In genomic region chr13:100722517-100722916, GRCh38 we compare ENCODE assay signal across 19 cellular contexts. TPM values are rescaled to one million over a fixed set of nuclear protein-coding genes. Genes with fewer than 3 reads are reported as not detected.
DNase-seq lines count a peak whose midpoint lies in the region; TF ChIP-seq lines count a peak whose summit lies in the region.
"Had no signal": no experiment of that assay in that cellular context is flagged by ENCODE, and none has a peak within 500 bp of the region (broad histone marks: within the 10 kb centered on the region; RNA-seq: fewer than 3 reads in every experiment).

No MANE protein-coding gene starts in this region.

- intact Hi-C loops in thyroid gland (cut with DNase I): loop anchor here (10.0 kb wide), 1 partner anchor 382 kb away; no protein-coding TSS in a partner anchor

- 92 to 95% methylated on average over 4 to 7 of the region's 7 CpGs for WGBS in endodermal cell (ENCODE audit: insufficient coverage in 1 of 2, insufficient read length in 1 of 2), 2 experiments
- 82 to 87% methylated on average over 7 of the region's 7 CpGs for WGBS in thyroid gland, 2 donors

- H3K27me3 Mint-ChIP-seq in endodermal cell (ENCODE audit: insufficient read depth): no peaks in the 10 kb centered on the region
- peaks cover 5% of the 10 kb centered on the region for H3K27me3 Mint-ChIP-seq in neural progenitor cell (ENCODE audit: insufficient read depth, low read depth)

- H3K27me3 ChIP-seq in Loucy (ENCODE audit: insufficient read depth, low read length, poor library complexity, severe bottlenecking): no peaks in the 10 kb centered on the region
- H3K27me3 ChIP-seq in endodermal cell (ENCODE audit: control insufficient read depth, insufficient read depth, low read length, poor library complexity, severe bottlenecking): no peaks in the 10 kb centered on the region
- no peaks in the 10 kb centered on the region for H3K27me3 ChIP-seq in neural progenitor cell
- no peaks in the 10 kb centered on the region for H3K27me3 ChIP-seq in thyroid gland
- H3K27me3 ChIP-seq: adrenal gland; BLaER1 treated with 17β-estradiol and CSF1 and Interleukin-3, amounts not matched to agents 10 nM and 100 nM; breast epithelium; colonic mucosa; right atrium auricular region had no signal

- H3F3A ChIP-seq in Loucy (ENCODE audit: low read depth) (no peaks in the 10 kb centered on the region), neural progenitor cell (ENCODE audit: low read depth) (no peaks in the 10 kb centered on the region)

- H3K4me1 ChIP-seq in Loucy (ENCODE audit: insufficient read depth, low read length, poor library complexity, severe bottlenecking) (no peaks in the 10 kb centered on the region), endodermal cell (ENCODE audit: control insufficient read depth, insufficient read depth, low read length) (no peaks in the 10 kb centered on the region), neural progenitor cell (no peaks in the 10 kb centered on the region), thyroid gland (no peaks in the 10 kb centered on the region)
- H3K4me1 ChIP-seq: adrenal gland; BLaER1 treated with 17β-estradiol and CSF1 and Interleukin-3, amounts not matched to agents 10 nM and 100 nM; breast epithelium; colonic mucosa; right atrium auricular region had no signal

- H3K27ac ChIP-seq in endodermal cell (ENCODE audit: low read depth, low read length): no peak overlapping the region
- no peak overlapping the region for H3K27ac ChIP-seq in neural progenitor cell
- H3K27ac ChIP-seq in thyroid gland: no peak overlapping the region
- H3K27ac ChIP-seq: adrenal gland; BLaER1 treated with 17β-estradiol and CSF1 and Interleukin-3, amounts not matched to agents 10 nM and 100 nM; breast epithelium; colonic mucosa; right atrium auricular region had no signal

- H3K9me3 ChIP-seq in Loucy (ENCODE audit: insufficient read depth, low read depth, low read length) (no peaks in the 10 kb centered on the region; the same call in 1 of the 2 replicates), endodermal cell (ENCODE audit: control insufficient read depth, low read length) (peaks cover 22% of the 10 kb centered on the region), neural progenitor cell (ENCODE audit: low read depth) (no peaks in the 10 kb centered on the region), thyroid gland (no peaks in the 10 kb centered on the region)
- H3K9me3 ChIP-seq: adrenal gland, colonic mucosa, right atrium auricular region had no signal

- H3K36me3 ChIP-seq in Loucy (ENCODE audit: insufficient read depth, low read length): no peaks in the 10 kb centered on the region
- H3K36me3 ChIP-seq in endodermal cell (ENCODE audit: control insufficient read depth, insufficient read depth, low read length): no peaks in the 10 kb centered on the region
- H3K36me3 ChIP-seq in neural progenitor cell: no peaks in the 10 kb centered on the region
- H3K36me3 ChIP-seq in thyroid gland: no peaks in the 10 kb centered on the region
- H3K36me3 ChIP-seq: adrenal gland; BLaER1 treated with 17β-estradiol and CSF1 and Interleukin-3, amounts not matched to agents 10 nM and 100 nM; breast epithelium; colonic mucosa; right atrium auricular region had no signal

- H2AFZ ChIP-seq in Loucy (ENCODE audit: low read length) (0 out of 2 replicates have a peak overlapping the region, but pooled peaks have one; percentile 51), neural progenitor cell (replicated peaks) (peak overlapping the region; percentile 48)

- H3K79me2 ChIP-seq in Loucy (ENCODE audit: insufficient read depth, low read length) (no peaks in the 10 kb centered on the region), neural progenitor cell (ENCODE audit: low read depth) (no peaks in the 10 kb centered on the region)

- no peaks in the 10 kb centered on the region for H3K36me3 Mint-ChIP-seq in endodermal cell (ENCODE audit: low read depth)
- no peaks in the 10 kb centered on the region for H3K36me3 Mint-ChIP-seq in neural progenitor cell

- no peak for TF ChIP-seq POLR2A in thyroid gland (IDR thresholded peaks at IDR 0.05)

- H4K20me1 ChIP-seq in Loucy (ENCODE audit: insufficient read depth, low read length, poor library complexity, severe bottlenecking) (no peaks in the 10 kb centered on the region), neural progenitor cell (ENCODE audit: low read depth) (no peaks in the 10 kb centered on the region)
- H4K20me1 ChIP-seq: BLaER1 treated with 17β-estradiol and CSF1 and Interleukin-3, amounts not matched to agents 10 nM and 100 nM had no signal

- H3K9me3 Mint-ChIP-seq in endodermal cell: peaks cover 8% of the 10 kb centered on the region
- H3K9me3 Mint-ChIP-seq in neural progenitor cell: peaks cover 3% of the 10 kb centered on the region

- H3K4me2 ChIP-seq in Loucy (ENCODE audit: low read depth, low read length, poor library complexity, severe bottlenecking) (no peak overlapping the region), neural progenitor cell (no peak overlapping the region)
- H3K4me2 ChIP-seq: BLaER1 treated with 17β-estradiol and CSF1 and Interleukin-3, amounts not matched to agents 10 nM and 100 nM had no signal

- H3K4me3 Mint-ChIP-seq in endodermal cell (no peak overlapping the region), neural progenitor cell (peak overlapping the region; percentile 46)
- H3K4me3 Mint-ChIP-seq: activated T-cell treated with anti-CD3 and anti-CD28 coated beads, Interleukin-2, amount 50 U/mL, for 24 hours; naive B cell had no signal

- H3K4me1 Mint-ChIP-seq in endodermal cell (no peaks in the 10 kb centered on the region), neural progenitor cell (no peaks in the 10 kb centered on the region)

- H3K9me2 ChIP-seq in Loucy (replicated peaks; ENCODE audit: low read depth, low read length): no peaks in the 10 kb centered on the region

- TF ChIP-seq CTCF in Loucy (conservative IDR thresholded peaks at IDR 0.05; ENCODE audit: low read length) (no peak), endodermal cell (conservative IDR thresholded peaks at IDR 0.05) (no peak), neural progenitor cell (IDR thresholded peaks at IDR 0.05) (no peak), thyroid gland (IDR thresholded peaks at IDR 0.05) (no peak)

- peak in 2 of 3 experiments; percentile 20 to 53 for DNase-seq in NCI-H1417 (lab: John Stamatoyannopoulos, UW)
- no peak for DNase-seq in NCI-H1417 treated with DMSO at 0.1 percent for 48 hours (lab: John Stamatoyannopoulos, UW)
- peak; percentile 62 for DNase-seq in endodermal cell
- DNase-seq in neural progenitor cell (ENCODE audit: low spot score): peak; percentile 6
- DNase-seq in thyroid gland: no peak
- DNase-seq in activated CD4-positive, alpha-beta T cell treated with anti-CD3 and anti-CD28 coated beads, Interleukin-2, amount 50 U/mL, for 1 hour: no peak
- DNase-seq in amniotic stem cell (lab: John Stamatoyannopoulos, UW): no peak
- DNase-seq: activated CD4-positive, alpha-beta T cell treated with anti-CD3 and anti-CD28 coated beads for 1 hour; GDM1; NCI-H1105; NCI-H510A had no signal

- H3K4me3 ChIP-seq in Loucy (ENCODE audit: low read length, poor library complexity, severe bottlenecking) (no peak overlapping the region), endodermal cell (ENCODE audit: low read length) (no peak overlapping the region), neural progenitor cell (no peak overlapping the region), thyroid gland (replicated peaks in 1 of 3) (no peak overlapping the region)
- H3K4me3 ChIP-seq: adrenal gland; BLaER1 treated with 17β-estradiol and CSF1 and Interleukin-3, amounts not matched to agents 10 nM and 100 nM; breast epithelium; colonic mucosa; right atrium auricular region had no signal

- H3K9ac ChIP-seq in Loucy (ENCODE audit: low read depth, low read length, poor library complexity, severe bottlenecking) (no peak overlapping the region), endodermal cell (ENCODE audit: extremely low read depth, low read length, poor library complexity, severe bottlenecking) (no peak overlapping the region), neural progenitor cell (no peak overlapping the region)
- H3K9ac ChIP-seq: BLaER1 treated with 17β-estradiol and CSF1 and Interleukin-3, amounts not matched to agents 10 nM and 100 nM had no signal

- no peak overlapping the region for H3K27ac Mint-ChIP-seq in endodermal cell
- no peak overlapping the region for H3K27ac Mint-ChIP-seq in neural progenitor cell
- H3K27ac Mint-ChIP-seq: activated T-cell treated with anti-CD3 and anti-CD28 coated beads, Interleukin-2, amount 50 U/mL, for 24 hours; naive B cell had no signal

RNA-seq across cellular contexts. Expression of gene TMTC4, which starts 47.9 kb away (rescaled TPM):
- 10 to 100 TPM; 29.8 to 40.0 TPM for total RNA-seq in endodermal cell
- polyA plus RNA-seq in endodermal cell (2013, experiment 1 of 2): 59.3 TPM
- 55.8 TPM for polyA plus RNA-seq in endodermal cell (2013, experiment 2 of 2)
- total RNA-seq in neural progenitor cell (ENCODE audit: low replicate concordance): 59.4 and 74.3 TPM in 2 replicates
- total RNA-seq in thyroid gland: 10 to 100 TPM; 15.1 to 21.3 (median 18.4) TPM

Comparison
In these comparisons a context has a peak if more than half of its experiments do, and no peak if none do; other contexts are left out.
1. DNase-seq: peak in NCI-H1417 (2 of 3), endodermal cell (single experiment) and neural progenitor cell (single experiment); none in NCI-H1417 treated with DMSO at 0.1 percent for 48 hours (single experiment), thyroid gland (0 of 2), activated CD4-positive, alpha-beta T cell treated with anti-CD3 and anti-CD28 coated beads, Interleukin-2, amount 50 U/mL, for 1 hour (single experiment) and amniotic stem cell (single experiment).